Comparison of ENCODE assay signal across 1 cellular context in the genomic region with DNA sequence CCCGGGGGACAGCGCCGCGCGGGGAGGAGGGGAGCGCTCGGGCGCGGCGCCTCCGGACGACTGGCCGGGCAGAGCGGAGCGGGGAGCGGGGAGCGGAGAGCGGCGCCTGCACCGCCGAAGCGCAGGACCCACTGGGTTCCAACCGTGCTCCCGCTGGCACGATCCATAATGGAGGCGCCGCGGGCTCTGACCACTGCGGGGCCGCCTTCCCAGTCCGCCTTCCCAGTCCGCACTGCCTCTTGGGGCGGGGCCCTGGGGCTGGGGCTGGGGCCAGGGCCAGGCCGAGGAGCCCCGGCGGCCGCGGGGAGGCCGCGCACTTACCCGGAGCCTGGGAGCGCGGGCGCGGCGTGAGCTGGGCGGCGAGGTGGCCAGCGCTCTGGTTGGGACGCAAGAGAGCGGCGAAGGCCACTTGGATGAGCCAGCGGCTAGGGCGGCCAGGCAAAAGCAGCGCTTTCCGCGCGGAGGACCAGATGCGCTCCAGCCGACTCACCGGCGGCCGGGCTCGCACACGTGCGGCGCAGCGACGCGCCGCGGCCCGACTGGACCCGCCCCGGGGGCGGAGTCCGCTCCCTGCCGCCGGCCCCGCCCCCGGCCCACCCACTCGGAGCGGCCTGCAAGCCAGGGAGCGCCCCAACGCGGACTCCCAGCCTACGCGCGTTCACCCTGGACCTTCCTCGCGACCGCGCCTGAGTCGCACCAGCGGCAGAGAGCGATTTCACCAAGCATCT.
A peak's percentile ranks its signal among the peaks of the same experiment; 100 is the strongest.
TF ChIP-seq lines count a peak whose summit lies in the region.

A gene with protein sequence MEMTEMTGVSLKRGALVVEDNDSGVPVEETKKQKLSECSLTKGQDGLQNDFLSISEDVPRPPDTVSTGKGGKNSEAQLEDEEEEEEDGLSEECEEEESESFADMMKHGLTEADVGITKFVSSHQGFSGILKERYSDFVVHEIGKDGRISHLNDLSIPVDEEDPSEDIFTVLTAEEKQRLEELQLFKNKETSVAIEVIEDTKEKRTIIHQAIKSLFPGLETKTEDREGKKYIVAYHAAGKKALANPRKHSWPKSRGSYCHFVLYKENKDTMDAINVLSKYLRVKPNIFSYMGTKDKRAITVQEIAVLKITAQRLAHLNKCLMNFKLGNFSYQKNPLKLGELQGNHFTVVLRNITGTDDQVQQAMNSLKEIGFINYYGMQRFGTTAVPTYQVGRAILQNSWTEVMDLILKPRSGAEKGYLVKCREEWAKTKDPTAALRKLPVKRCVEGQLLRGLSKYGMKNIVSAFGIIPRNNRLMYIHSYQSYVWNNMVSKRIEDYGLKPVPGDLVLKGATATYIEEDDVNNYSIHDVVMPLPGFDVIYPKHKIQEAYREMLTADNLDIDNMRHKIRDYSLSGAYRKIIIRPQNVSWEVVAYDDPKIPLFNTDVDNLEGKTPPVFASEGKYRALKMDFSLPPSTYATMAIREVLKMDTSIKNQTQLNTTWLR (minus strand): TSS at position 541 of the 728 bp plus-strand sequence. CDS start 13,759 bp downstream, outside the sequence.

TF ChIP-seq in GM12878, 131 proteins besides CTCF, POLR2A, EP300 and RAD21 (continued from another document and continues in another):
- TF ChIP-seq, protein P1, sequence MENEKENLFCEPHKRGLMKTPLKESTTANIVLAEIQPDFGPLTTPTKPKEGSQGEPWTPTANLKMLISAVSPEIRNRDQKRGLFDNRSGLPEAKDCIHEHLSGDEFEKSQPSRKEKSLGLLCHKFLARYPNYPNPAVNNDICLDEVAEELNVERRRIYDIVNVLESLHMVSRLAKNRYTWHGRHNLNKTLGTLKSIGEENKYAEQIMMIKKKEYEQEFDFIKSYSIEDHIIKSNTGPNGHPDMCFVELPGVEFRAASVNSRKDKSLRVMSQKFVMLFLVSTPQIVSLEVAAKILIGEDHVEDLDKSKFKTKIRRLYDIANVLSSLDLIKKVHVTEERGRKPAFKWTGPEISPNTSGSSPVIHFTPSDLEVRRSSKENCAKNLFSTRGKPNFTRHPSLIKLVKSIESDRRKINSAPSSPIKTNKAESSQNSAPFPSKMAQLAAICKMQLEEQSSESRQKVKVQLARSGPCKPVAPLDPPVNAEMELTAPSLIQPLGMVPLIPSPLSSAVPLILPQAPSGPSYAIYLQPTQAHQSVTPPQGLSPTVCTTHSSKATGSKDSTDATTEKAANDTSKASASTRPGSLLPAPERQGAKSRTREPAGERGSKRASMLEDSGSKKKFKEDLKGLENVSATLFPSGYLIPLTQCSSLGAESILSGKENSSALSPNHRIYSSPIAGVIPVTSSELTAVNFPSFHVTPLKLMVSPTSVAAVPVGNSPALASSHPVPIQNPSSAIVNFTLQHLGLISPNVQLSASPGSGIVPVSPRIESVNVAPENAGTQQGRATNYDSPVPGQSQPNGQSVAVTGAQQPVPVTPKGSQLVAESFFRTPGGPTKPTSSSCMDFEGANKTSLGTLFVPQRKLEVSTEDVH (IDR thresholded peaks at IDR 0.05; ENCODE audit: low read depth, partially characterized antibody), result no peak
- no peak for TF ChIP-seq CBFB (IDR thresholded peaks at IDR 0.05; ENCODE audit: low read depth)
- no peak for TF ChIP-seq YBX1 (IDR thresholded peaks at IDR 0.05)
- TF ChIP-seq RUNX3 (IDR thresholded peaks at IDR 0.05; ENCODE audit: low read length), result no peak
- TF ChIP-seq BACH1 (IDR thresholded peaks at IDR 0.05; ENCODE audit: borderline replicate concordance), result peak; percentile 55; the same call in 1 of the 2 replicates
- 0 out of 2 replicates have a peak, but pooled peaks have one; percentile 54 for TF ChIP-seq POLR2AphosphoS2 (IDR thresholded peaks at IDR 0.05; ENCODE audit: low read depth, low read length)
- TF ChIP-seq SMC3 (IDR thresholded peaks at IDR 0.05; ENCODE audit: borderline replicate concordance, low read length), result no peak
- TF ChIP-seq ZNF622 (IDR thresholded peaks at IDR 0.05), result no peak
- TF ChIP-seq MTA3 (IDR thresholded peaks at IDR 0.05; ENCODE audit: borderline replicate concordance, low read length), result no peak
- no peak for TF ChIP-seq BRCA1 (IDR thresholded peaks at IDR 0.05; ENCODE audit: low read depth, low read length)
- TF ChIP-seq, protein P2, sequence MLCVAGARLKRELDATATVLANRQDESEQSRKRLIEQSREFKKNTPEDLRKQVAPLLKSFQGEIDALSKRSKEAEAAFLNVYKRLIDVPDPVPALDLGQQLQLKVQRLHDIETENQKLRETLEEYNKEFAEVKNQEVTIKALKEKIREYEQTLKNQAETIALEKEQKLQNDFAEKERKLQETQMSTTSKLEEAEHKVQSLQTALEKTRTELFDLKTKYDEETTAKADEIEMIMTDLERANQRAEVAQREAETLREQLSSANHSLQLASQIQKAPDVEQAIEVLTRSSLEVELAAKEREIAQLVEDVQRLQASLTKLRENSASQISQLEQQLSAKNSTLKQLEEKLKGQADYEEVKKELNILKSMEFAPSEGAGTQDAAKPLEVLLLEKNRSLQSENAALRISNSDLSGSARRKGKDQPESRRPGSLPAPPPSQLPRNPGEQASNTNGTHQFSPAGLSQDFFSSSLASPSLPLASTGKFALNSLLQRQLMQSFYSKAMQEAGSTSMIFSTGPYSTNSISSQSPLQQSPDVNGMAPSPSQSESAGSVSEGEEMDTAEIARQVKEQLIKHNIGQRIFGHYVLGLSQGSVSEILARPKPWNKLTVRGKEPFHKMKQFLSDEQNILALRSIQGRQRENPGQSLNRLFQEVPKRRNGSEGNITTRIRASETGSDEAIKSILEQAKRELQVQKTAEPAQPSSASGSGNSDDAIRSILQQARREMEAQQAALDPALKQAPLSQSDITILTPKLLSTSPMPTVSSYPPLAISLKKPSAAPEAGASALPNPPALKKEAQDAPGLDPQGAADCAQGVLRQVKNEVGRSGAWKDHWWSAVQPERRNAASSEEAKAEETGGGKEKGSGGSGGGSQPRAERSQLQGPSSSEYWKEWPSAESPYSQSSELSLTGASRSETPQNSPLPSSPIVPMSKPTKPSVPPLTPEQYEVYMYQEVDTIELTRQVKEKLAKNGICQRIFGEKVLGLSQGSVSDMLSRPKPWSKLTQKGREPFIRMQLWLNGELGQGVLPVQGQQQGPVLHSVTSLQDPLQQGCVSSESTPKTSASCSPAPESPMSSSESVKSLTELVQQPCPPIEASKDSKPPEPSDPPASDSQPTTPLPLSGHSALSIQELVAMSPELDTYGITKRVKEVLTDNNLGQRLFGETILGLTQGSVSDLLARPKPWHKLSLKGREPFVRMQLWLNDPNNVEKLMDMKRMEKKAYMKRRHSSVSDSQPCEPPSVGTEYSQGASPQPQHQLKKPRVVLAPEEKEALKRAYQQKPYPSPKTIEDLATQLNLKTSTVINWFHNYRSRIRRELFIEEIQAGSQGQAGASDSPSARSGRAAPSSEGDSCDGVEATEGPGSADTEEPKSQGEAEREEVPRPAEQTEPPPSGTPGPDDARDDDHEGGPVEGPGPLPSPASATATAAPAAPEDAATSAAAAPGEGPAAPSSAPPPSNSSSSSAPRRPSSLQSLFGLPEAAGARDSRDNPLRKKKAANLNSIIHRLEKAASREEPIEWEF (IDR thresholded peaks at IDR 0.05; ENCODE audit: insufficient replicate concordance, low read depth, low read length), result no peak
- TF ChIP-seq, protein P3, sequence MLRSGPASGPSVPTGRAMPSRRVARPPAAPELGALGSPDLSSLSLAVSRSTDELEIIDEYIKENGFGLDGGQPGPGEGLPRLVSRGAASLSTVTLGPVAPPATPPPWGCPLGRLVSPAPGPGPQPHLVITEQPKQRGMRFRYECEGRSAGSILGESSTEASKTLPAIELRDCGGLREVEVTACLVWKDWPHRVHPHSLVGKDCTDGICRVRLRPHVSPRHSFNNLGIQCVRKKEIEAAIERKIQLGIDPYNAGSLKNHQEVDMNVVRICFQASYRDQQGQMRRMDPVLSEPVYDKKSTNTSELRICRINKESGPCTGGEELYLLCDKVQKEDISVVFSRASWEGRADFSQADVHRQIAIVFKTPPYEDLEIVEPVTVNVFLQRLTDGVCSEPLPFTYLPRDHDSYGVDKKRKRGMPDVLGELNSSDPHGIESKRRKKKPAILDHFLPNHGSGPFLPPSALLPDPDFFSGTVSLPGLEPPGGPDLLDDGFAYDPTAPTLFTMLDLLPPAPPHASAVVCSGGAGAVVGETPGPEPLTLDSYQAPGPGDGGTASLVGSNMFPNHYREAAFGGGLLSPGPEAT (IDR thresholded peaks at IDR 0.05; ENCODE audit: low read depth), result no peak
- no peak for TF ChIP-seq NFXL1 (IDR thresholded peaks at IDR 0.05; ENCODE audit: borderline replicate concordance)
- TF ChIP-seq, protein P4, sequence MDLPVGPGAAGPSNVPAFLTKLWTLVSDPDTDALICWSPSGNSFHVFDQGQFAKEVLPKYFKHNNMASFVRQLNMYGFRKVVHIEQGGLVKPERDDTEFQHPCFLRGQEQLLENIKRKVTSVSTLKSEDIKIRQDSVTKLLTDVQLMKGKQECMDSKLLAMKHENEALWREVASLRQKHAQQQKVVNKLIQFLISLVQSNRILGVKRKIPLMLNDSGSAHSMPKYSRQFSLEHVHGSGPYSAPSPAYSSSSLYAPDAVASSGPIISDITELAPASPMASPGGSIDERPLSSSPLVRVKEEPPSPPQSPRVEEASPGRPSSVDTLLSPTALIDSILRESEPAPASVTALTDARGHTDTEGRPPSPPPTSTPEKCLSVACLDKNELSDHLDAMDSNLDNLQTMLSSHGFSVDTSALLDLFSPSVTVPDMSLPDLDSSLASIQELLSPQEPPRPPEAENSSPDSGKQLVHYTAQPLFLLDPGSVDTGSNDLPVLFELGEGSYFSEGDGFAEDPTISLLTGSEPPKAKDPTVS (IDR thresholded peaks at IDR 0.05; ENCODE audit: low read depth, low read length), result no peak
- TF ChIP-seq SRF (IDR thresholded peaks at IDR 0.05; ENCODE audit: low read depth in 2 of 2, low read length in 2 of 2), result no peak
- peak; percentile 49 for TF ChIP-seq SP1 (IDR thresholded peaks at IDR 0.05; ENCODE audit: low read depth, low read length)
- no peak for TF ChIP-seq ASH2L (IDR thresholded peaks at IDR 0.05; ENCODE audit: borderline replicate concordance, low read depth)
- no peak for TF ChIP-seq FOXM1 (IDR thresholded peaks at IDR 0.05; ENCODE audit: low read depth, low read length)
- TF ChIP-seq CEBPB (IDR thresholded peaks at IDR 0.05; ENCODE audit: borderline replicate concordance in 1 of 2, low read depth in 2 of 2, low read length in 2 of 2), result no peak
- TF ChIP-seq, protein P5, sequence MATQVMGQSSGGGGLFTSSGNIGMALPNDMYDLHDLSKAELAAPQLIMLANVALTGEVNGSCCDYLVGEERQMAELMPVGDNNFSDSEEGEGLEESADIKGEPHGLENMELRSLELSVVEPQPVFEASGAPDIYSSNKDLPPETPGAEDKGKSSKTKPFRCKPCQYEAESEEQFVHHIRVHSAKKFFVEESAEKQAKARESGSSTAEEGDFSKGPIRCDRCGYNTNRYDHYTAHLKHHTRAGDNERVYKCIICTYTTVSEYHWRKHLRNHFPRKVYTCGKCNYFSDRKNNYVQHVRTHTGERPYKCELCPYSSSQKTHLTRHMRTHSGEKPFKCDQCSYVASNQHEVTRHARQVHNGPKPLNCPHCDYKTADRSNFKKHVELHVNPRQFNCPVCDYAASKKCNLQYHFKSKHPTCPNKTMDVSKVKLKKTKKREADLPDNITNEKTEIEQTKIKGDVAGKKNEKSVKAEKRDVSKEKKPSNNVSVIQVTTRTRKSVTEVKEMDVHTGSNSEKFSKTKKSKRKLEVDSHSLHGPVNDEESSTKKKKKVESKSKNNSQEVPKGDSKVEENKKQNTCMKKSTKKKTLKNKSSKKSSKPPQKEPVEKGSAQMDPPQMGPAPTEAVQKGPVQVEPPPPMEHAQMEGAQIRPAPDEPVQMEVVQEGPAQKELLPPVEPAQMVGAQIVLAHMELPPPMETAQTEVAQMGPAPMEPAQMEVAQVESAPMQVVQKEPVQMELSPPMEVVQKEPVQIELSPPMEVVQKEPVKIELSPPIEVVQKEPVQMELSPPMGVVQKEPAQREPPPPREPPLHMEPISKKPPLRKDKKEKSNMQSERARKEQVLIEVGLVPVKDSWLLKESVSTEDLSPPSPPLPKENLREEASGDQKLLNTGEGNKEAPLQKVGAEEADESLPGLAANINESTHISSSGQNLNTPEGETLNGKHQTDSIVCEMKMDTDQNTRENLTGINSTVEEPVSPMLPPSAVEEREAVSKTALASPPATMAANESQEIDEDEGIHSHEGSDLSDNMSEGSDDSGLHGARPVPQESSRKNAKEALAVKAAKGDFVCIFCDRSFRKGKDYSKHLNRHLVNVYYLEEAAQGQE (IDR thresholded peaks at IDR 0.05; ENCODE audit: low read depth, low read length), result no peak
- TF ChIP-seq SUPT20H (IDR thresholded peaks at IDR 0.05; ENCODE audit: borderline replicate concordance, control insufficient read depth, low read depth, low read length), result no peak
- TF ChIP-seq NBN (IDR thresholded peaks at IDR 0.05), result 0 out of 2 replicates have a peak, but pooled peaks have one; percentile 16
- 0 out of 2 replicates have a peak, but pooled peaks have one; percentile 20 for TF ChIP-seq TAF1 (IDR thresholded peaks at IDR 0.05; ENCODE audit: borderline replicate concordance, low read depth, low read length)
- TF ChIP-seq, protein P6, sequence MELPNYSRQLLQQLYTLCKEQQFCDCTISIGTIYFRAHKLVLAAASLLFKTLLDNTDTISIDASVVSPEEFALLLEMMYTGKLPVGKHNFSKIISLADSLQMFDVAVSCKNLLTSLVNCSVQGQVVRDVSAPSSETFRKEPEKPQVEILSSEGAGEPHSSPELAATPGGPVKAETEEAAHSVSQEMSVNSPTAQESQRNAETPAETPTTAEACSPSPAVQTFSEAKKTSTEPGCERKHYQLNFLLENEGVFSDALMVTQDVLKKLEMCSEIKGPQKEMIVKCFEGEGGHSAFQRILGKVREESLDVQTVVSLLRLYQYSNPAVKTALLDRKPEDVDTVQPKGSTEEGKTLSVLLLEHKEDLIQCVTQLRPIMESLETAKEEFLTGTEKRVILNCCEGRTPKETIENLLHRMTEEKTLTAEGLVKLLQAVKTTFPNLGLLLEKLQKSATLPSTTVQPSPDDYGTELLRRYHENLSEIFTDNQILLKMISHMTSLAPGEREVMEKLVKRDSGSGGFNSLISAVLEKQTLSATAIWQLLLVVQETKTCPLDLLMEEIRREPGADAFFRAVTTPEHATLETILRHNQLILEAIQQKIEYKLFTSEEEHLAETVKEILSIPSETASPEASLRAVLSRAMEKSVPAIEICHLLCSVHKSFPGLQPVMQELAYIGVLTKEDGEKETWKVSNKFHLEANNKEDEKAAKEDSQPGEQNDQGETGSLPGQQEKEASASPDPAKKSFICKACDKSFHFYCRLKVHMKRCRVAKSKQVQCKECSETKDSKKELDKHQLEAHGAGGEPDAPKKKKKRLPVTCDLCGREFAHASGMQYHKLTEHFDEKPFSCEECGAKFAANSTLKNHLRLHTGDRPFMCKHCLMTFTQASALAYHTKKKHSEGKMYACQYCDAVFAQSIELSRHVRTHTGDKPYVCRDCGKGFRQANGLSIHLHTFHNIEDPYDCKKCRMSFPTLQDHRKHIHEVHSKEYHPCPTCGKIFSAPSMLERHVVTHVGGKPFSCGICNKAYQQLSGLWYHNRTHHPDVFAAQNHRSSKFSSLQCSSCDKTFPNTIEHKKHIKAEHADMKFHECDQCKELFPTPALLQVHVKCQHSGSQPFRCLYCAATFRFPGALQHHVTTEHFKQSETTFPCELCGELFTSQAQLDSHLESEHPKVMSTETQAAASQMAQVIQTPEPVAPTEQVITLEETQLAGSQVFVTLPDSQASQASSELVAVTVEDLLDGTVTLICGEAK (IDR thresholded peaks at IDR 0.05; ENCODE audit: borderline replicate concordance), result no peak
- TF ChIP-seq CHD2 (IDR thresholded peaks at IDR 0.05; ENCODE audit: borderline replicate concordance, low read depth, low read length), result no peak
- no peak for TF ChIP-seq SREBF1 (IDR thresholded peaks at IDR 0.05; ENCODE audit: low read length)
- TF ChIP-seq MYC (IDR thresholded peaks at IDR 0.05; ENCODE audit: insufficient read depth, insufficient read length, insufficient replicate concordance, low read length, severe bottlenecking), result no peak
- no peak for TF ChIP-seq RCOR1 (conservative IDR thresholded peaks at IDR 0.05; ENCODE audit: low read depth, low read length)
